In genomic region chr4:110622841-110623709, GRCh38 we compare ENCODE assay signal across 8 cellular contexts. TPM values are rescaled to one million over a fixed set of nuclear protein-coding genes. Genes with fewer than 3 reads are reported as not detected.
DNase-seq lines count a peak whose midpoint lies in the region; ATAC-seq, FAIRE-seq and TF ChIP-seq lines count a peak whose summit lies in the region.

Gene PITX2 (minus strand): TSS chr4:110623077. CDS start chr4:110622460, 617 bp downstream.

- H2BK120ac ChIP-seq in IMR-90 (ENCODE audit: low read depth, low read length) = no peak within 1 kb of the TSS

- peaks cover 16% of the 10 kb centered on the region; the same call in 1 of the 2 replicates for H3K9me3 ChIP-seq in IMR-90 (ENCODE audit: control insufficient read depth, insufficient read depth, low read length)
- H3K9me3 ChIP-seq in esophagus muscularis mucosa = no peaks in the 10 kb centered on the region

- peaks cover 2% of the 10 kb centered on the region for H3K9me3 Mint-ChIP-seq in activated B cell treated with CpG ODN at 0.5 μM for 24 hours
- H3K9me3 Mint-ChIP-seq in nephron = no peaks in the 10 kb centered on the region

- H3K4me3 Mint-ChIP-seq in activated B cell treated with CpG ODN at 0.5 μM for 24 hours (peak within 1 kb of the TSS; percentile 38), nephron (peak within 1 kb of the TSS; percentile 81 to 89 (median 86))

- no peak within 1 kb of the TSS for H2BK5ac ChIP-seq in IMR-90 (ENCODE audit: low read depth, low read length, poor library complexity, severe bottlenecking)

- peak within 1 kb of the TSS; percentile 63; the same call in 1 of the 2 replicates for H3K23ac ChIP-seq in IMR-90 (ENCODE audit: low read depth, low read length)

- H2AK9ac ChIP-seq in IMR-90 (replicated peaks; ENCODE audit: low read depth, low read length, poor library complexity) = peak within 1 kb of the TSS; percentile 63

- CTCF ChIA-PET in IMR-90 (lab: Yijun Ruan, JAX) = interaction anchor here (0.6 kb wide), 1 partner anchor 232 kb away, joined by 3 read pairs; no protein-coding TSS in a partner anchor
- CTCF ChIA-PET in activated B cell treated with CpG ODN at 0.5 μM for 24 hours (lab: Charles Lee) = no interaction called here

- no peak within 1 kb of the TSS for H4K5ac ChIP-seq in IMR-90 (ENCODE audit: low read depth, low read length)

- H3K36me3 ChIP-seq in IMR-90 (ENCODE audit: control insufficient read depth, insufficient read depth, low read length) (no peaks in the 10 kb centered on the region), esophagus muscularis mucosa (peaks cover 0 to 9% (median 2%) of the 10 kb centered on the region in 4 donors)

- H2BK20ac ChIP-seq in IMR-90 (ENCODE audit: low read depth, low read length) = no peak within 1 kb of the TSS

- H3K27ac ChIP-seq in IMR-90 (ENCODE audit: insufficient read depth, low read length) = no peak within 1 kb of the TSS
- H3K27ac ChIP-seq in esophagus muscularis mucosa (replicated peaks in 1 of 4) = peak within 1 kb of the TSS; percentile 80 to 93 (median 86)

- DNase-seq in EH (ENCODE audit: low read depth) (peak; percentile 89), IMR-90 (peak; percentile 95), activated B cell treated with CpG ODN at 0.5 μM for 24 hours (no peak), esophagus muscularis mucosa (ENCODE audit: extremely low spot score) (peak; percentile 98), urothelium cell line (ENCODE audit: low spot score) (peak; percentile 97), COR-L47 (lab: John Stamatoyannopoulos, UW) (no peak)

- no peak within 1 kb of the TSS for H3K56ac ChIP-seq in IMR-90 (ENCODE audit: extremely low read depth, insufficient read depth, low read length)

- no peak within 1 kb of the TSS for H2AK5ac ChIP-seq in IMR-90 (ENCODE audit: low read depth, low read length)

- no peaks in the 10 kb centered on the region for H3K4me1 ChIP-seq in IMR-90 (ENCODE audit: control insufficient read depth, insufficient read depth, low read length)
- H3K4me1 ChIP-seq in esophagus muscularis mucosa = peaks cover 29 to 56% (median 43%) of the 10 kb centered on the region in 4 donors

- no peak within 1 kb of the TSS for H3K18ac ChIP-seq in IMR-90 (ENCODE audit: low read depth, low read length)

- H3K9me1 ChIP-seq in IMR-90 (ENCODE audit: insufficient read depth, low read length) = no peaks in the 10 kb centered on the region

- H3K4me3 ChIP-seq in IMR-90 (ENCODE audit: insufficient read depth, low read depth, low read length) = peak within 1 kb of the TSS; percentile 47
- peak within 1 kb of the TSS; percentile 60 to 88 (median 72) for H3K4me3 ChIP-seq in esophagus muscularis mucosa

- H3K79me1 ChIP-seq in IMR-90 (ENCODE audit: low read depth in 1 of 2, low read length in 2 of 2) = no peaks in the 10 kb centered on the region

- H3K4me1 Mint-ChIP-seq in activated B cell treated with CpG ODN at 0.5 μM for 24 hours (peaks cover 22% of the 10 kb centered on the region), nephron (peaks cover 62% of the 10 kb centered on the region)

- POLR2A ChIA-PET in IMR-90 (lab: Charles Lee; ENCODE audit: unreplicated experiment) (no interaction called here), activated B cell treated with CpG ODN at 0.5 μM for 24 hours (lab: Charles Lee) (no interaction called here)

- H3K27me3 Mint-ChIP-seq in activated B cell treated with CpG ODN at 0.5 μM for 24 hours = peaks cover 80% of the 10 kb centered on the region
- H3K27me3 Mint-ChIP-seq in nephron (ENCODE audit: low read depth) = peaks cover 100% of the 10 kb centered on the region

- peak within 1 kb of the TSS; percentile 12 for H3K27ac Mint-ChIP-seq in activated B cell treated with CpG ODN at 0.5 μM for 24 hours
- peak within 1 kb of the TSS; percentile 82 to 95 (median 86) for H3K27ac Mint-ChIP-seq in nephron

- TF ChIP-seq EP300 in esophagus muscularis mucosa (IDR thresholded peaks at IDR 0.05) = no peak

- H2AFZ ChIP-seq in IMR-90 (replicated peaks; ENCODE audit: low read length, poor library complexity) = peak within 1 kb of the TSS; percentile 94

- WGBS in IMR-90 (ENCODE audit: extremely low coverage in 2 of 2, insufficient read length in 1 of 2), 2 experiments = 1% methylated on average over 23 of the region's 55 CpGs; no CpG with 5 or more reads in 1 of the 2 experiments
- WGBS in esophagus muscularis mucosa = 9% methylated on average over 25 of the region's 55 CpGs

- H2BK15ac ChIP-seq in IMR-90 (ENCODE audit: low read depth, low read length) = no peak within 1 kb of the TSS

- in situ Hi-C loops in IMR-90 (cut with MboI; ENCODE audit: low sequenced_read_pairs) = no loop called here

- FAIRE-seq in urothelium cell line (lab: Jason Lieb, UNC) = peak; percentile 82

- H3K14ac ChIP-seq in IMR-90 (replicated peaks; ENCODE audit: low read depth, low read length) = 0 out of 2 replicates have a peak within 1 kb of the TSS, but pooled peaks have one; percentile 23

- H3K27me3 ChIP-seq in IMR-90 (ENCODE audit: control insufficient read depth, insufficient read depth, low read length) = peaks cover 75% of the 10 kb centered on the region
- H3K27me3 ChIP-seq in esophagus muscularis mucosa = peaks cover 0 to 84% (median 0%) of the 10 kb centered on the region in 4 donors

- no peak within 1 kb of the TSS for H4K91ac ChIP-seq in IMR-90 (ENCODE audit: insufficient read depth, low read depth, low read length)

- H4K8ac ChIP-seq in IMR-90 (ENCODE audit: low read depth in 2 of 2, low read length in 2 of 2) = no peak within 1 kb of the TSS

- intact Hi-C loops in IMR-90 (cut with micrococcal nuclease) = no loop called here
- intact Hi-C loops in activated B cell treated with CpG ODN at 0.5 μM for 24 hours (cut with micrococcal nuclease) = no loop called here
- intact Hi-C loops in esophagus muscularis mucosa (cut with DNase I) = no loop called here

- ATAC-seq in GM21619 (IDR thresholded peaks at IDR 0.05; ENCODE audit: unreplicated experiment) = peak; percentile 80
- peak; percentile 99 for ATAC-seq in IMR-90 (ENCODE audit: low read depth)
- no peak for ATAC-seq in activated B cell treated with CpG ODN at 0.5 μM for 24 hours (ENCODE audit: low read depth)

- no peaks in the 10 kb centered on the region for H3K36me3 Mint-ChIP-seq in activated B cell treated with CpG ODN at 0.5 μM for 24 hours (ENCODE audit: low read depth)
- peaks cover 18% of the 10 kb centered on the region for H3K36me3 Mint-ChIP-seq in nephron (ENCODE audit: low read depth)

- no TSS peak for BruUV-seq in IMR-90 (replicated peaks; lab: Mats Ljungman, UMichigan)

- H3K4ac ChIP-seq in IMR-90 (ENCODE audit: low read depth, low read length) = no peak within 1 kb of the TSS

- no peak for TF ChIP-seq RAD21 in IMR-90 (IDR thresholded peaks at IDR 0.05; ENCODE audit: low read length)

- dilution Hi-C loops in IMR-90 (cut with HindIII; ENCODE audit: low sequenced_read_pairs, unreplicated experiment) = no loop called here

- TF ChIP-seq CTCF in IMR-90 (conservative IDR thresholded peaks at IDR 0.05; ENCODE audit: low read depth, low read length) = no peak
- TF ChIP-seq CTCF in activated B cell treated with CpG ODN at 0.5 μM for 24 hours (IDR thresholded peaks at IDR 0.05) = no peak
- TF ChIP-seq CTCF in esophagus muscularis mucosa (IDR thresholded peaks at IDR 0.05) = no peak
- no peak for TF ChIP-seq CTCF in nephron (IDR thresholded peaks at IDR 0.05; ENCODE audit: unreplicated experiment in 3 of 3)

- TF ChIP-seq POLR2A in IMR-90 (IDR thresholded peaks at IDR 0.05; ENCODE audit: low read depth, low read length) (no peak), esophagus muscularis mucosa (IDR thresholded peaks at IDR 0.05; ENCODE audit: low read depth) (peak; percentile 52)

- H3K4me2 ChIP-seq in IMR-90 (ENCODE audit: low read depth, low read length) = peak within 1 kb of the TSS; percentile 88

- H3K9ac ChIP-seq in IMR-90 (ENCODE audit: low read depth, low read length) = 0 out of 2 replicates have a peak within 1 kb of the TSS, but pooled peaks have one; percentile 6

- no peaks in the 10 kb centered on the region for H4K20me1 ChIP-seq in IMR-90 (ENCODE audit: insufficient read depth, low read length)

TF ChIP-seq in IMR-90, 13 proteins besides CTCF, POLR2A, EP300 and RAD21:
- TF ChIP-seq USF2 (IDR thresholded peaks at IDR 0.05; ENCODE audit: low read depth, low read length) (no peak), MAZ (IDR thresholded peaks at IDR 0.05; ENCODE audit: borderline replicate concordance, low read depth, low read length) (peak; percentile 65; the same call in 1 of the 2 replicates), FOS (IDR thresholded peaks at IDR 0.05; ENCODE audit: low read depth, low read length) (peak; percentile 27; the same call in 1 of the 2 replicates), BHLHE40 (IDR thresholded peaks at IDR 0.05; ENCODE audit: low read depth, low read length) (no peak)

RNA-seq across cellular contexts. Expression of gene PITX2, which starts in this region (rescaled TPM):
- 3.0 and 3.6 TPM in 2 replicates for total RNA-seq in IMR-90 (2012; rRNA removed)
- 6.3 and 7.0 TPM in 2 replicates for polyA plus RNA-seq in IMR-90 (2012; rRNA removed)
- 4.4 and 4.5 TPM in 2 replicates for polyA plus RNA-seq in IMR-90 (2012; cell fraction: cytosol; rRNA removed)
- polyA plus RNA-seq in IMR-90 (2012; cell fraction: nucleus; rRNA removed; ENCODE audit: low replicate concordance) = 8.4 and 11.1 TPM in 2 replicates
- total RNA-seq in activated B cell treated with CpG ODN at 0.5 μM for 24 hours = not detected in 2 replicates
- total RNA-seq in esophagus muscularis mucosa = 10 to 100 TPM; 17.4 to 48.6 (median 34.0) TPM

Comparison
In these comparisons a context has a peak if more than half of its experiments do, and no peak if none do; other contexts are left out.
1. DNase-seq: peak in EH (single experiment), IMR-90 (single experiment), esophagus muscularis mucosa (single experiment) and urothelium cell line (single experiment); none in activated B cell treated with CpG ODN at 0.5 μM for 24 hours (single experiment) and COR-L47 (single experiment).